In genomic region chr6:43287717-43288679, GRCh38 we compare ENCODE assay signal across 2 cellular contexts.
TF ChIP-seq lines count a peak whose summit lies in the region.

No MANE protein-coding gene starts in this region.

TF ChIP-seq in H1, 55 proteins besides CTCF, POLR2A, EP300 and RAD21:
- TF ChIP-seq RXRA (IDR thresholded peaks at IDR 0.05; ENCODE audit: insufficient read depth, low read depth, low read length), result no peak
- TF ChIP-seq KDM1A (IDR thresholded peaks at IDR 0.05; ENCODE audit: borderline replicate concordance, low read length), result no peak
- no peak for TF ChIP-seq CBX5 (IDR thresholded peaks at IDR 0.05; ENCODE audit: low read depth, low read length)
- TF ChIP-seq POLR2AphosphoS5 (IDR thresholded peaks at IDR 0.05; ENCODE audit: low read depth, low read length), result no peak

TF ChIP-seq in SK-N-SH, 30 proteins besides CTCF, POLR2A, EP300 and RAD21:
- TF ChIP-seq SIN3A (IDR thresholded peaks at IDR 0.05; ENCODE audit: borderline replicate concordance, low read depth, low read length) (no peak), MEF2A (IDR thresholded peaks at IDR 0.05; ENCODE audit: borderline replicate concordance, low read depth) (no peak), FOXM1 (IDR thresholded peaks at IDR 0.05; ENCODE audit: low read depth) (no peak), RCOR1 (IDR thresholded peaks at IDR 0.05; ENCODE audit: low read length) (no peak), JUND (IDR thresholded peaks at IDR 0.05) (no peak), USF1 (IDR thresholded peaks at IDR 0.05; ENCODE audit: borderline replicate concordance, low read depth) (no peak), MXI1 (IDR thresholded peaks at IDR 0.05; ENCODE audit: low read depth, low read length) (no peak), RXRA (IDR thresholded peaks at IDR 0.05; ENCODE audit: borderline replicate concordance, low read depth) (no peak), GATA2 (CRISPR knock-in tag; IDR thresholded peaks at IDR 0.05) (no peak), TAF1 (IDR thresholded peaks at IDR 0.05; ENCODE audit: borderline replicate concordance, low read depth, low read length) (no peak), GABPA (IDR thresholded peaks at IDR 0.05; ENCODE audit: low read depth) (no peak)
TF ChIP-seq in SK-N-SH: peak in this region for 0.
